ENCODE assay signal across 8 cellular contexts in the genomic region with DNA sequence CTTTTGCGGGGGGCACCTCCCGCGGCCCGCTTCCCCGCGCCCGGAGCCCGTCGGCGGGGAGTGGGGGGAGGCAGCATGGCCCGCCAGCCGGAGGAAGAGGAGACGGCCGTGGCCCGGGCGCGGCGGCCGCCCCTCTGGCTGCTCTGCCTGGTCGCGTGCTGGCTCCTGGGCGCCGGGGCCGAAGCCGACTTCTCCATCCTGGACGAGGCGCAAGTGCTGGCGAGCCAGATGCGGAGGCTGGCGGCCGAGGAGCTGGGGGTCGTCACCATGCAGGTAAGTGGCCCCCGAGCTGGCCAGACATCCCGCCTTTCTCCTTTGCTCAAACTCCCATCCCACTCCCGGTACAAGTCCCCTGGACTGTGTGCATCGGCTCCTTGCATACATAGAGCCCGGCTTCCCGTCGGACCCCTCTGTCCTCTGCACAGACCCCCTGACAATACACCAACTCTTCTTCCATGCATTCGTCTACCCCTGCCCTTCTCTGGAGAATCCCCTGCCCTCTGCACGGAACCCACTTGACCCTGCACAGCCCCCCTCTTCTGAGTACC. TPM values are rescaled to one million over a fixed set of nuclear protein-coding genes. Genes with fewer than 3 reads are reported as not detected.
DNase-seq lines count a peak whose midpoint lies in the region; ATAC-seq and TF ChIP-seq lines count a peak whose summit lies in the region.

No MANE protein-coding gene starts in this region.

- peaks cover 50% of the 10 kb centered on the region for H3K27me3 Mint-ChIP-seq in stimulated activated memory B cell treated with anti-CD40 and anti-IgM and Interleukin-4, amounts not matched to agents 10 μg/mL and 1 μg/mL and 100 μg/mL, for 72 hours

- peak; percentile 22 for ATAC-seq in GM21619 (IDR thresholded peaks at IDR 0.05; ENCODE audit: unreplicated experiment)
- peak; percentile 41 for ATAC-seq in stimulated activated memory B cell treated with anti-CD40 and anti-IgM and Interleukin-4, amounts not matched to agents 10 μg/mL and 1 μg/mL and 100 μg/mL, for 72 hours

- no peaks in the 10 kb centered on the region for H3K9me3 Mint-ChIP-seq in stimulated activated memory B cell treated with anti-CD40 and anti-IgM and Interleukin-4, amounts not matched to agents 10 μg/mL and 1 μg/mL and 100 μg/mL, for 72 hours

- DNase-seq in NCI-H146 (lab: John Stamatoyannopoulos, UW), result peak; percentile 60
- DNase-seq in brain microvascular endothelial cell, result no peak
- no peak for DNase-seq in kidney epithelial cell (ENCODE audit: low read depth)
- no peak for DNase-seq in NCI-H2107 treated with DMSO at 0.1 percent for 48 hours (lab: John Stamatoyannopoulos, UW; ENCODE audit: unreplicated experiment)
- DNase-seq in mucosa of gallbladder (ENCODE audit: low spot score), result no peak

- in situ Hi-C loops in brain microvascular endothelial cell (cut with HindIII; ENCODE audit: low pct_ligation_motif_present, low sequenced_read_pairs), result no loop called here

- H3K36me3 Mint-ChIP-seq in stimulated activated memory B cell treated with anti-CD40 and anti-IgM and Interleukin-4, amounts not matched to agents 10 μg/mL and 1 μg/mL and 100 μg/mL, for 72 hours, result no peaks in the 10 kb centered on the region

- H3K4me1 Mint-ChIP-seq in stimulated activated memory B cell treated with anti-CD40 and anti-IgM and Interleukin-4, amounts not matched to agents 10 μg/mL and 1 μg/mL and 100 μg/mL, for 72 hours, result peaks cover 12% of the 10 kb centered on the region

- no peak overlapping the region for H3K27ac Mint-ChIP-seq in stimulated activated memory B cell treated with anti-CD40 and anti-IgM and Interleukin-4, amounts not matched to agents 10 μg/mL and 1 μg/mL and 100 μg/mL, for 72 hours

- H3K27me3 ChIP-seq in brain microvascular endothelial cell (replicated peaks) (no peaks in the 10 kb centered on the region), kidney epithelial cell (ENCODE audit: control insufficient read depth, insufficient read depth, low read length) (peaks cover 2% of the 10 kb centered on the region)

- H3K4me3 Mint-ChIP-seq in stimulated activated memory B cell treated with anti-CD40 and anti-IgM and Interleukin-4, amounts not matched to agents 10 μg/mL and 1 μg/mL and 100 μg/mL, for 72 hours, result peak overlapping the region; percentile 78

- H3K4me3 ChIP-seq in brain microvascular endothelial cell (ENCODE audit: low read depth, low read length), result peak overlapping the region; percentile 64
- H3K4me3 ChIP-seq in kidney epithelial cell (ENCODE audit: low read depth, low read length), result peak overlapping the region; percentile 58

- no peaks in the 10 kb centered on the region for H3K9me3 ChIP-seq in ES-I3 (ENCODE audit: control insufficient read depth, insufficient read depth, low read length)

- TF ChIP-seq CTCF in brain microvascular endothelial cell (IDR thresholded peaks at IDR 0.05; ENCODE audit: low read depth, low read length, missing control alignments) (no peak), kidney epithelial cell (IDR thresholded peaks at IDR 0.05; ENCODE audit: insufficient read depth, low read length, poor library complexity, severe bottlenecking) (no peak)

- H3K9ac ChIP-seq in ES-I3 (ENCODE audit: low read depth, low read length), result peak overlapping the region; percentile 92

- no peak overlapping the region for H3K27ac ChIP-seq in brain microvascular endothelial cell

- H3K4me1 ChIP-seq in ES-I3 (ENCODE audit: insufficient read depth, low read length), result peaks cover 24% of the 10 kb centered on the region

- H3K36me3 ChIP-seq in ES-I3 (ENCODE audit: insufficient read depth, low read length) (no peaks in the 10 kb centered on the region), brain microvascular endothelial cell (replicated peaks) (no peaks in the 10 kb centered on the region), kidney epithelial cell (ENCODE audit: control insufficient read depth, insufficient read depth, low read length) (no peaks in the 10 kb centered on the region)

RNA-seq across cellular contexts. Expression of gene CACHD1, which starts 0.8 kb away (rescaled TPM):
- total RNA-seq in kidney epithelial cell, result 12.1 and 12.2 TPM in 2 replicates
- 3.8 TPM for total RNA-seq in mucosa of gallbladder
